8 cellular contexts compared by ENCODE assay signal in genomic region chr11:72812604-72812967, GRCh38. TPM values are rescaled to one million over a fixed set of nuclear protein-coding genes. Genes with fewer than 3 reads are reported as not detected.
DNase-seq lines count a peak whose midpoint lies in the region; ATAC-seq and TF ChIP-seq lines count a peak whose summit lies in the region.

No MANE protein-coding gene starts in this region.

- peaks cover 12% of the 10 kb centered on the region for H3K27me3 Mint-ChIP-seq in HFFc6 (ENCODE audit: insufficient read depth)

- TF ChIP-seq CTCF in AG09309 (IDR thresholded peaks at IDR 0.05; ENCODE audit: control insufficient read depth, insufficient read depth, low read depth, low read length, missing control alignments) (no peak), HFFc6 (IDR thresholded peaks at IDR 0.05) (no peak), RWPE2 (IDR thresholded peaks at IDR 0.05; ENCODE audit: poor library complexity, severe bottlenecking) (no peak), fibroblast of lung (conservative IDR thresholded peaks at IDR 0.05 in 1 of 2, IDR thresholded peaks at IDR 0.05 in 1 of 2; ENCODE audit: low read depth in 1 of 2, low read length in 2 of 2) (no peak), stomach (IDR thresholded peaks at IDR 0.05) (no peak)

- peaks cover 15% of the 10 kb centered on the region for H3K36me3 ChIP-seq in RWPE2 (ENCODE audit: low read depth)
- H3K36me3 ChIP-seq in fibroblast of lung (ENCODE audit: control insufficient read depth, insufficient read depth, low read length): no peaks in the 10 kb centered on the region
- peaks cover 0 to 23% (median 16%) of the 10 kb centered on the region in 4 donors for H3K36me3 ChIP-seq in stomach

- H3K4me2 ChIP-seq in fibroblast of lung (ENCODE audit: extremely low read depth, insufficient read depth, low read length): peak overlapping the region; percentile 88

- DNase-seq in AG09309 (ENCODE audit: low read depth) (no peak), HFFc6 (no peak), RWPE2 (ENCODE audit: low spot score) (no peak), fibroblast of lung (ENCODE audit: low read depth in 2 of 2) (peak in 1 of 2 donors; percentile 10), stomach (no peak), NCI-H2107 treated with DMSO at 0.1 percent for 48 hours (lab: John Stamatoyannopoulos, UW; ENCODE audit: unreplicated experiment) (no peak)

- H3K79me2 ChIP-seq in fibroblast of lung (ENCODE audit: control insufficient read depth, insufficient read depth, low read length): peaks cover 14% of the 10 kb centered on the region

- peak; percentile 1; the same call in 2 of the 3 replicates for ATAC-seq in RWPE2 (ENCODE audit: low read depth)
- ATAC-seq in GM21786 (IDR thresholded peaks at IDR 0.05; ENCODE audit: unreplicated experiment): no peak
- ATAC-seq in GM18505 (IDR thresholded peaks at IDR 0.05; ENCODE audit: unreplicated experiment): no peak

- H3K9me3 ChIP-seq in RWPE2 (ENCODE audit: severe bottlenecking) (no peaks in the 10 kb centered on the region), fibroblast of lung (ENCODE audit: control insufficient read depth, insufficient read depth, low read depth, low read length) (no peaks in the 10 kb centered on the region), stomach (no peaks in the 10 kb centered on the region)

- peak overlapping the region; percentile 67 for H3K27ac ChIP-seq in RWPE2 (ENCODE audit: poor library complexity, severe bottlenecking)
- peak overlapping the region; percentile 96 for H3K27ac ChIP-seq in fibroblast of lung (ENCODE audit: insufficient read depth, low read length)
- H3K27ac ChIP-seq in stomach: peak overlapping the region in 4 of 5 donors; percentile 25 to 98 (median 94)

- H3K27me3 ChIP-seq in RWPE2 (ENCODE audit: insufficient read depth, poor library complexity, severe bottlenecking) (no peaks in the 10 kb centered on the region), fibroblast of lung (ENCODE audit: control insufficient read depth, insufficient read depth, low read length) (no peaks in the 10 kb centered on the region), stomach (no peaks in the 10 kb centered on the region)

- no peak for TF ChIP-seq EP300 in stomach (IDR thresholded peaks at IDR 0.05)

- H3K4me3 Mint-ChIP-seq in HFFc6: peak overlapping the region; percentile 95

- H3K27ac Mint-ChIP-seq in HFFc6: peak overlapping the region; percentile 92

- peaks cover 67% of the 10 kb centered on the region for H3K4me1 Mint-ChIP-seq in HFFc6 (ENCODE audit: low read depth)

- 35 to 40% (median 38%) methylated on average over 4 of the region's 4 CpGs for WGBS in stomach, 5 donors

- no peak for TF ChIP-seq POLR2A in stomach (IDR thresholded peaks at IDR 0.05)
- TF ChIP-seq POLR2A in GM18505 (IDR thresholded peaks at IDR 0.05; ENCODE audit: borderline replicate concordance, extremely low read depth, insufficient read depth, insufficient read length): no peak

- H3K4me1 ChIP-seq in RWPE2 (ENCODE audit: insufficient read depth, poor library complexity, severe bottlenecking) (peaks cover 13% of the 10 kb centered on the region), fibroblast of lung (ENCODE audit: control insufficient read depth, extremely low read depth, insufficient read depth, low read length) (peaks cover 17% of the 10 kb centered on the region), stomach (peaks cover 27 to 64% (median 42%) of the 10 kb centered on the region in 4 donors)

- H3K36me3 Mint-ChIP-seq in HFFc6 (ENCODE audit: low read depth): peaks cover 21% of the 10 kb centered on the region

- H3K4me3 ChIP-seq in AG09309 (ENCODE audit: control insufficient read depth, low read depth, low read length) (peak overlapping the region; percentile 83), RWPE2 (ENCODE audit: severe bottlenecking) (peak overlapping the region; percentile 66), fibroblast of lung (replicated peaks in 1 of 4; ENCODE audit: control extremely low read depth in 1 of 4, insufficient read depth in 1 of 4, low read depth in 3 of 4, low read length in 4 of 4) (peak overlapping the region; percentile 62 to 97 (median 89)), stomach (peak overlapping the region; percentile 89 to 95 (median 90))

- no peaks in the 10 kb centered on the region for H4K20me1 ChIP-seq in fibroblast of lung (ENCODE audit: control insufficient read depth, extremely low read depth, insufficient read depth, low read length)

- H3K9me3 Mint-ChIP-seq in HFFc6: no peaks in the 10 kb centered on the region

- H2AFZ ChIP-seq in fibroblast of lung (ENCODE audit: low read length): peak overlapping the region; percentile 14

- intact Hi-C loops in stomach (cut with DNase I; ENCODE audit: low total_unique reads): loop anchor here (10.0 kb wide), 1 partner anchor 88 kb away; no protein-coding TSS in a partner anchor

- H3K9ac ChIP-seq in fibroblast of lung (ENCODE audit: insufficient read depth, low read length): no peak overlapping the region

RNA-seq across cellular contexts. Expression of gene ATG16L2, which starts 1.6 kb away (rescaled TPM):
- 1 to 10 TPM; 5.4 to 9.5 (median 7.6) TPM for total RNA-seq in HFFc6 (2021; fragmentation: NEBNext Ultra II Directional; extraction: Animal tissue kit (Norgen Biotek cat#: 25700))
- total RNA-seq in fibroblast of lung (5.6 and 8.8 TPM in 2 replicates), stomach (100 to 1,000 TPM in 1 of 5 donors, 10 to 100 TPM in 4; 13.0 to 266 (median 40.3) TPM)
- polyA plus RNA-seq in fibroblast of lung (3.3 and 3.8 TPM in 2 replicates), stomach (10 to 100 TPM; 15.4 to 67.0 (median 30.4) TPM)
- 2.2 and 4.3 TPM in 2 replicates for polyA plus RNA-seq in fibroblast of lung (2012)
- polyA minus RNA-seq in fibroblast of lung (ENCODE audit: low replicate concordance): 4.7 and 10.6 TPM in 2 replicates

RNA-seq across cellular contexts. Expression of gene STARD10, which starts 18.7 kb away (rescaled TPM):
- 10 to 100 TPM; 10.8 to 16.9 (median 15.8) TPM for total RNA-seq in HFFc6 (2021; fragmentation: NEBNext Ultra II Directional; extraction: Animal tissue kit (Norgen Biotek cat#: 25700))
- 32.0 and 38.3 TPM in 2 replicates for total RNA-seq in fibroblast of lung
- polyA plus RNA-seq in fibroblast of lung: 11.4 and 20.7 TPM in 2 replicates
- polyA plus RNA-seq in fibroblast of lung (2012): 11.3 and 22.7 TPM in 2 replicates
- polyA minus RNA-seq in fibroblast of lung (ENCODE audit: low replicate concordance): 38.3 and 67.4 TPM in 2 replicates
- total RNA-seq in stomach: 100 to 1,000 TPM; 125 to 895 (median 321) TPM
- polyA plus RNA-seq in stomach: 100 to 1,000 TPM; 310 to 950 (median 759) TPM
